15 cellular contexts compared by ENCODE assay signal in the genomic region with DNA sequence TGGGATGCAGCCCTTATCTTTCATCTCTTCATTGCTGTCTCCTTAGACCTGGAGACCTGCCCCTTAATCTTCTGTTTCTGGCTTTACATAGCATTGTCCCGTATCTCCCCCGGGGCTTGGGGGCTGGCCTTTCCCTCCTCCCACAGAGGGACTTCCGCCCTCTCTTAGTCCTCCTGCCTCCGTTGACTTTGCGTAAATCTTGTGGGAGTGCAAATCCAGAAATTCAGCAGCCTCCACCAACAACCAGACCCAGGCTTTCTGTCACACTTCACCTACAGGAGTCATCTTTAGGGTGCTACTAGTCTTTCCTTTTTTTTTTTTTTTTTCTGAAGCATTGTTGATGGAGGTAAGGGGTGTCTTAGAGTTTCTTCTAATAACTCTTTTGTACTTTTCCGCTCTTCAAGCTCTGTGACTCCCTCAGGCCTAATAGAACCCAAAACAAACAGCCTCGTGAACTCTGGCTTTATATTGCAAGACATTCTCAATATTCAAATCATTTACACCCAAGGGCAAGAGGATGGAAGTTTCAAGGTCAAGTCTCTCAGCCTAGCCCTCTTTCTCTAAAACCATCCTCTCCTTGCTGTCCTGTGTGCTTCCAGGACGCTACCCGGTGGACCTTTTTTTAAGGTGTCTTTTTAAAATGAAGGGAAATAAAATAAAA.
DNase-seq lines count a peak whose midpoint lies in the region; TF ChIP-seq lines count a peak whose summit lies in the region.
"Had no signal": no experiment of that assay in that cellular context is flagged by ENCODE, and none has a peak within 500 bp of the region (broad histone marks: within the 10 kb centered on the region; RNA-seq: fewer than 3 reads in every experiment).

No MANE protein-coding gene starts in this region.

- H3K9ac ChIP-seq in skeletal muscle satellite cell (ENCODE audit: low read depth, low read length), result peak overlapping the region; percentile 36

- CTCF ChIA-PET in RWPE1 (lab: Yijun Ruan, JAX), result no interaction called here

- POLR2A ChIA-PET in RWPE1 (lab: Yijun Ruan, JAX; ENCODE audit: low non-redundant PET), result no interaction called here

- peak overlapping the region; percentile 43 for H3K4me2 ChIP-seq in skeletal muscle satellite cell (ENCODE audit: low read length)

- peaks cover 2% of the 10 kb centered on the region for H3K36me3 ChIP-seq in H7 (replicated peaks; ENCODE audit: control insufficient read depth, insufficient read depth, low read length)
- peaks cover 9% of the 10 kb centered on the region for H3K36me3 ChIP-seq in skeletal muscle satellite cell (ENCODE audit: insufficient read depth, low read length)

- H3K9me3 ChIP-seq in skeletal muscle satellite cell (replicated peaks; ENCODE audit: low read length), result no peaks in the 10 kb centered on the region
- H3K9me3 ChIP-seq: colonic mucosa had no signal

- no peaks in the 10 kb centered on the region for H3K27me3 ChIP-seq in H7 (ENCODE audit: control insufficient read depth, insufficient read depth, low read length)
- H3K27me3 ChIP-seq in skeletal muscle satellite cell (ENCODE audit: control insufficient read depth, insufficient read depth, low read length), result no peaks in the 10 kb centered on the region
- H3K27me3 ChIP-seq: colonic mucosa had no signal

- peaks cover 63% of the 10 kb centered on the region for H3K4me1 ChIP-seq in skeletal muscle satellite cell (ENCODE audit: control insufficient read depth, insufficient read depth, low read length)

- peak overlapping the region; percentile 54 for H3K27ac ChIP-seq in RWPE1
- H3K27ac ChIP-seq: colonic mucosa had no signal

- TF ChIP-seq CTCF in RWPE1 (conservative IDR thresholded peaks at IDR 0.05; ENCODE audit: low read depth), result no peak

- DNase-seq in H7 (peak; percentile 73), RWPE1 (ENCODE audit: low spot score) (no peak), iPS-NIHi11 (ENCODE audit: low spot score) (peak; percentile 61), DMS79 (lab: John Stamatoyannopoulos, UW) (no peak), pons (ENCODE audit: low spot score) (no peak), GM19240 (ENCODE audit: insufficient read length, low spot score) (no peak)
- DNase-seq: activated CD4-positive, CD25-positive, alpha-beta regulatory T cell; activated T-cell treated with anti-CD3 and anti-CD28 coated beads for 4 hours; CD4-positive, CD25-positive, alpha-beta regulatory T cell; colonic mucosa; NCI-H2171 treated with DMSO at 0.1 percent for 48 hours; retina; stimulated activated CD4-positive, alpha-beta T cell treated with anti-CD3 and anti-CD28 coated beads, Interleukin-4, amount 100 ng/mL, for 4 hours; stimulated activated naive CD4-positive, alpha-beta T cell treated with Interleukin-2 at 50 U/mL for 16 hours had no signal

- H3K4me3 ChIP-seq in H7 (ENCODE audit: insufficient read depth, low read depth, low read length) (no peak overlapping the region), skeletal muscle satellite cell (ENCODE audit: low read length) (no peak overlapping the region)
- H3K4me3 ChIP-seq: colonic mucosa had no signal

Comparison
In these comparisons a context has a peak if more than half of its experiments do, and no peak if none do; other contexts are left out.
1. DNase-seq: peak in H7 (single experiment) and iPS-NIHi11 (single experiment); none in RWPE1 (single experiment), DMS79 (single experiment), pons (single experiment) and GM19240 (single experiment).